Comparison of ENCODE assay signal across 16 cellular contexts in the genomic region with DNA sequence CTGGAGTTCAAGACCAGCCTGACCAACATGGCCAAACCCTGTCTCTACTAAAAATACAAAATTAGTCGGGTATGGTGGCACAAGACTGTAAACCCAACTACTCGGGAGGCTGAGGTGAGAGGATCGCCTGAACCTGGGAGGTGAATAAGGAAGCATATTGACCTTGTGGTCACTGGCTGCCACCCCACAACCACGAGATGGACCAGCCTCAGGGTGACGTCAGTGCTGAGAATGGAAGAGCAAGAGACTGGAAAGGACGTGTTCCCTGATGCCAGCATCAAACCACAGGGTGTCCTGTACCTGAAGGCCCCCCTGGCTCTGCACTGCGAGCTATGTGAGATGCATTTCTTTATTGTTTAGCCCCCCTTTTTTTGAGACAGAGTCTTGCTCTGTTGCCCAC. TPM values are rescaled to one million over a fixed set of nuclear protein-coding genes. Genes with fewer than 3 reads are reported as not detected.
A peak's percentile ranks its signal among the peaks of the same experiment; 100 is the strongest.
DNase-seq lines count a peak whose midpoint lies in the region; ATAC-seq and TF ChIP-seq lines count a peak whose summit lies in the region.
"Had no signal": no experiment of that assay in that cellular context is flagged by ENCODE, and none has a peak within 500 bp of the region (broad histone marks: within the 10 kb centered on the region; RNA-seq: fewer than 3 reads in every experiment).

No MANE protein-coding gene starts in this region.

- no peak overlapping the region for H3K4ac ChIP-seq in mesenchymal stem cell (ENCODE audit: low read depth in 1 of 2, low read length in 2 of 2)

- no peak overlapping the region for H3K4me2 ChIP-seq in mesenchymal stem cell (ENCODE audit: low read length, poor library complexity, severe bottlenecking)
- H3K4me2 ChIP-seq: BLaER1 treated with 17β-estradiol and CSF1 and Interleukin-3, amounts not matched to agents 10 nM and 100 nM had no signal

- H3K27ac ChIP-seq in right atrium auricular region = no peak overlapping the region
- no peak overlapping the region for H3K27ac ChIP-seq in mesenchymal stem cell (ENCODE audit: low read length, poor library complexity, severe bottlenecking)
- H3K27ac ChIP-seq: BLaER1 treated with 17β-estradiol and CSF1 and Interleukin-3, amounts not matched to agents 10 nM and 100 nM had no signal

- no peaks in the 10 kb centered on the region for H3K79me1 ChIP-seq in mesenchymal stem cell (replicated peaks; ENCODE audit: low read length, poor library complexity, severe bottlenecking)

- TF ChIP-seq CTCF in right atrium auricular region (IDR thresholded peaks at IDR 0.05) = no peak
- no peak for TF ChIP-seq CTCF in type B pancreatic cell (conservative IDR thresholded peaks at IDR 0.05)

- H3K9me3 ChIP-seq in right atrium auricular region (no peaks in the 10 kb centered on the region), mesenchymal stem cell (ENCODE audit: control insufficient read depth, low read length) (peaks cover 4% of the 10 kb centered on the region)

- no peaks in the 10 kb centered on the region for H3K4me1 Mint-ChIP-seq in activated CD8-positive, alpha-beta memory T cell treated with anti-CD3 and anti-CD28 coated beads, Interleukin-2, amount 10 ng/mL, durations not matched to agents 7 days and 5 days
- H3K4me1 Mint-ChIP-seq in type B pancreatic cell (ENCODE audit: unreplicated experiment) = no peaks in the 10 kb centered on the region
- H3K4me1 Mint-ChIP-seq: CD4-positive, CD25-positive, alpha-beta regulatory T cell had no signal

- intact Hi-C loops in cardiac septum (cut with DNase I) = no loop called here

- H2BK5ac ChIP-seq in mesenchymal stem cell (ENCODE audit: low read depth, low read length, poor library complexity, severe bottlenecking) = no peak overlapping the region

- H3K4me1 ChIP-seq in right atrium auricular region (no peaks in the 10 kb centered on the region), mesenchymal stem cell (ENCODE audit: control insufficient read depth, insufficient read depth, low read depth, low read length) (peaks cover 10% of the 10 kb centered on the region)

- H4K8ac ChIP-seq in mesenchymal stem cell (ENCODE audit: low read length) = no peak overlapping the region

- H2AFZ ChIP-seq in mesenchymal stem cell (ENCODE audit: low read depth, low read length) = no peak overlapping the region

- CTCF ChIA-PET in activated CD8-positive, alpha-beta memory T cell treated with anti-CD3 and anti-CD28 coated beads, Interleukin-2, amount 10 ng/mL, durations not matched to agents 7 days and 5 days (lab: Charles Lee) = interaction anchor here (1.7 kb wide), 1 partner anchor 10 kb away, joined by 5 read pairs; no protein-coding TSS in a partner anchor

- no peaks in the 10 kb centered on the region for H3K27me3 ChIP-seq in right atrium auricular region
- H3K27me3 ChIP-seq in mesenchymal stem cell (ENCODE audit: control insufficient read depth in 1 of 2, insufficient read depth in 1 of 2, low read length in 2 of 2) = no peaks in the 10 kb centered on the region
- H3K27me3 ChIP-seq: BLaER1 treated with 17β-estradiol and CSF1 and Interleukin-3, amounts not matched to agents 10 nM and 100 nM had no signal

- peaks cover 3% of the 10 kb centered on the region for H3K27me3 Mint-ChIP-seq in activated CD8-positive, alpha-beta memory T cell treated with anti-CD3 and anti-CD28 coated beads, Interleukin-2, amount 10 ng/mL, durations not matched to agents 7 days and 5 days
- no peaks in the 10 kb centered on the region for H3K27me3 Mint-ChIP-seq in type B pancreatic cell

- peak overlapping the region; percentile 79 to 82 for H2BK12ac ChIP-seq in mesenchymal stem cell (ENCODE audit: low read length in 2 of 2)

- H3K4me3 Mint-ChIP-seq in activated CD8-positive, alpha-beta memory T cell treated with anti-CD3 and anti-CD28 coated beads, Interleukin-2, amount 10 ng/mL, durations not matched to agents 7 days and 5 days = no peak overlapping the region
- H3K4me3 Mint-ChIP-seq in type B pancreatic cell = no peak overlapping the region
- H3K4me3 Mint-ChIP-seq: CD4-positive, CD25-positive, alpha-beta regulatory T cell; HFFc6 had no signal

- H3K36me3 ChIP-seq in right atrium auricular region (no peaks in the 10 kb centered on the region), mesenchymal stem cell (ENCODE audit: control insufficient read depth in 1 of 2, insufficient read depth in 2 of 2, low read depth in 1 of 2, low read length in 2 of 2) (no peaks in the 10 kb centered on the region)
- H3K36me3 ChIP-seq: BLaER1 treated with 17β-estradiol and CSF1 and Interleukin-3, amounts not matched to agents 10 nM and 100 nM had no signal

- H3K18ac ChIP-seq in mesenchymal stem cell (ENCODE audit: low read depth in 1 of 2, low read length in 2 of 2) = peak overlapping the region in 1 of 2 experiments; percentile 84

- 89% methylated on average over 7 of the region's 7 CpGs for WGBS in mesenchymal stem cell

- H3K4me3 ChIP-seq in right atrium auricular region (no peak overlapping the region), mesenchymal stem cell (ENCODE audit: insufficient read depth in 1 of 2, low read depth in 1 of 2, low read length in 2 of 2) (no peak overlapping the region)
- H3K4me3 ChIP-seq: BLaER1 treated with 17β-estradiol and CSF1 and Interleukin-3, amounts not matched to agents 10 nM and 100 nM had no signal

- no peak for ATAC-seq in activated CD8-positive, alpha-beta memory T cell treated with anti-CD3 and anti-CD28 coated beads, Interleukin-2, amount 10 ng/mL, durations not matched to agents 7 days and 5 days

- peak overlapping the region; percentile 62 for H2BK15ac ChIP-seq in mesenchymal stem cell (ENCODE audit: low read depth, poor library complexity, severe bottlenecking)

- DNase-seq in right atrium auricular region (ENCODE audit: low spot score) (peak; percentile 54), cardiac septum (ENCODE audit: low spot score) (no peak), mesenchymal stem cell (no peak), type B pancreatic cell (ENCODE audit: extremely low spot score, unreplicated experiment) (peak; percentile 22), NCI-H510A treated with DMSO at 0.1 percent for 48 hours (lab: John Stamatoyannopoulos, UW) (no peak), hypothalamus (lab: John Stamatoyannopoulos, UW) (no peak), GM19240 (ENCODE audit: insufficient read length, low spot score) (no peak)
- peak; percentile 30 for DNase-seq in activated CD8-positive, alpha-beta memory T cell treated with anti-CD3 and anti-CD28 coated beads, Interleukin-2, amount 10 ng/mL, durations not matched to agents 7 days and 5 days
- DNase-seq: 8988T; ACHN; CD4-positive, CD25-positive, alpha-beta regulatory T cell; DMS53; GF-D8; HCEC 1CT; HFFc6 had no signal

- no peak overlapping the region for H2BK120ac ChIP-seq in mesenchymal stem cell (ENCODE audit: low read depth, low read length)

- no peak overlapping the region for H3K9ac ChIP-seq in mesenchymal stem cell (ENCODE audit: low read length)
- H3K9ac ChIP-seq: BLaER1 treated with 17β-estradiol and CSF1 and Interleukin-3, amounts not matched to agents 10 nM and 100 nM had no signal

- no peak overlapping the region for H3K14ac ChIP-seq in mesenchymal stem cell (ENCODE audit: low read length in 2 of 2)

- H3K27ac Mint-ChIP-seq in activated CD8-positive, alpha-beta memory T cell treated with anti-CD3 and anti-CD28 coated beads, Interleukin-2, amount 10 ng/mL, durations not matched to agents 7 days and 5 days = no peak overlapping the region
- H3K27ac Mint-ChIP-seq in type B pancreatic cell = no peak overlapping the region
- H3K27ac Mint-ChIP-seq: CD4-positive, CD25-positive, alpha-beta regulatory T cell; HFFc6 had no signal

- no peak overlapping the region for H3K23ac ChIP-seq in mesenchymal stem cell (ENCODE audit: low read length in 2 of 2)

- no peak overlapping the region for H2AK5ac ChIP-seq in mesenchymal stem cell (ENCODE audit: low read length, severe bottlenecking)

- H3K36me3 Mint-ChIP-seq in activated CD8-positive, alpha-beta memory T cell treated with anti-CD3 and anti-CD28 coated beads, Interleukin-2, amount 10 ng/mL, durations not matched to agents 7 days and 5 days = no peaks in the 10 kb centered on the region
- H3K36me3 Mint-ChIP-seq in type B pancreatic cell = no peaks in the 10 kb centered on the region
- H3K36me3 Mint-ChIP-seq: CD4-positive, CD25-positive, alpha-beta regulatory T cell had no signal

- H3K9me3 Mint-ChIP-seq in activated CD8-positive, alpha-beta memory T cell treated with anti-CD3 and anti-CD28 coated beads, Interleukin-2, amount 10 ng/mL, durations not matched to agents 7 days and 5 days (ENCODE audit: low read depth) = no peaks in the 10 kb centered on the region
- H3K9me3 Mint-ChIP-seq in type B pancreatic cell = no peaks in the 10 kb centered on the region
- H3K9me3 Mint-ChIP-seq: CD4-positive, CD25-positive, alpha-beta regulatory T cell; HFFc6 had no signal

- peak overlapping the region; percentile 58 for H4K91ac ChIP-seq in mesenchymal stem cell (ENCODE audit: low read length)

RNA-seq across cellular contexts. Expression of gene BDKRB2, which starts 45.9 kb away (rescaled TPM):
- total RNA-seq in right atrium auricular region (1 to 10 TPM; 1.7 to 2.9 TPM), cardiac septum (0.57 TPM), type B pancreatic cell (ENCODE audit: low replicate concordance) (2.1 and 3.6 TPM in 2 replicates)
- total RNA-seq in activated CD8-positive, alpha-beta memory T cell treated with anti-CD3 and anti-CD28 coated beads, Interleukin-2, amount 10 ng/mL, durations not matched to agents 7 days and 5 days = not detected
- 16.1 TPM for polyA plus RNA-seq in mesenchymal stem cell (2013, experiment 1 of 2)
- polyA plus RNA-seq in mesenchymal stem cell (2013, experiment 2 of 2) = 16.1 TPM
- total RNA-seq: CD4-positive, CD25-positive, alpha-beta regulatory T cell had no signal
- polyA plus RNA-seq: CD4-positive, CD25-positive, alpha-beta regulatory T cell had no signal

Comparison
In these comparisons a context has a peak if more than half of its experiments do, and no peak if none do; other contexts are left out.
1. DNase-seq: peak in right atrium auricular region (single experiment), activated CD8-positive, alpha-beta memory T cell treated with anti-CD3 and anti-CD28 coated beads, Interleukin-2, amount 10 ng/mL, durations not matched to agents 7 days and 5 days (single experiment) and type B pancreatic cell (single experiment); none in cardiac septum (single experiment), mesenchymal stem cell (single experiment), NCI-H510A treated with DMSO at 0.1 percent for 48 hours (single experiment), hypothalamus (0 of 51) and GM19240 (single experiment).